In genomic region chr4:102223461-102223860, GRCh38 we compare ENCODE assay signal across 13 cellular contexts.
DNase-seq lines count a peak whose midpoint lies in the region; TF ChIP-seq lines count a peak whose summit lies in the region.
"Had no signal": no experiment of that assay in that cellular context is flagged by ENCODE, and none has a peak within 500 bp of the region (broad histone marks: within the 10 kb centered on the region; RNA-seq: fewer than 3 reads in every experiment).

No MANE protein-coding gene starts in this region.

- peak; percentile 97 for TF ChIP-seq EP300 in Ishikawa (IDR thresholded peaks at IDR 0.05; ENCODE audit: borderline replicate concordance)

- TF ChIP-seq RAD21 in Ishikawa (IDR thresholded peaks at IDR 0.05; ENCODE audit: low read depth) = peak; percentile 8; the same call in 1 of the 2 replicates

- peak; percentile 37 for DNase-seq in NCI-H1694 treated with DMSO at 0.1 percent for 48 hours (lab: John Stamatoyannopoulos, UW)
- DNase-seq in NCI-H1694 (lab: John Stamatoyannopoulos, UW) = no peak
- DNase-seq in NCI-H446 (lab: John Stamatoyannopoulos, UW) = peak; percentile 16 to 36
- DNase-seq in SIG-M5 treated with dmso at 0.1 percent for 504 hours (lab: John Stamatoyannopoulos, UW; ENCODE audit: unreplicated experiment) = no peak
- DNase-seq in EL = no peak
- DNase-seq: Caco-2; CD4-positive, CD25-positive, alpha-beta regulatory T cell; CD8-positive, alpha-beta T cell; DMS153; DND-41; GDM1; H9 had no signal

TF ChIP-seq in Ishikawa, 13 proteins besides CTCF, POLR2A, EP300 and RAD21:
- peak; percentile 93 for TF ChIP-seq TCF12 (IDR thresholded peaks at IDR 0.05; ENCODE audit: low read depth)
- TF ChIP-seq FOXM1 (IDR thresholded peaks at IDR 0.05; ENCODE audit: borderline replicate concordance, low read depth) = peak; percentile 94
- TF ChIP-seq REST (IDR thresholded peaks at IDR 0.05; ENCODE audit: low read depth) = no peak
- TF ChIP-seq TEAD4 (IDR thresholded peaks at IDR 0.05) = peak; percentile 81
- TF ChIP-seq MAX (IDR thresholded peaks at IDR 0.05) = peak; percentile 52; the same call in 1 of the 2 replicates
- TF ChIP-seq CEBPB (IDR thresholded peaks at IDR 0.05) = peak; percentile 39; the same call in 1 of the 2 replicates
- TF ChIP-seq ZBTB7A (IDR thresholded peaks at IDR 0.05; ENCODE audit: low read depth) = no peak
- no peak for TF ChIP-seq YY1 (IDR thresholded peaks at IDR 0.05; ENCODE audit: low read depth)
- TF ChIP-seq NFIC (IDR thresholded peaks at IDR 0.05) = peak; percentile 91
- no peak for TF ChIP-seq TAF1 (IDR thresholded peaks at IDR 0.05; ENCODE audit: low read depth)
TF ChIP-seq in Ishikawa: peak in this region for 6.

Comparison
In these comparisons a context has a peak if more than half of its experiments do, and no peak if none do; other contexts are left out.
1. DNase-seq: peak in NCI-H1694 treated with DMSO at 0.1 percent for 48 hours (single experiment) and NCI-H446 (2 of 2); none in NCI-H1694 (single experiment), SIG-M5 treated with dmso at 0.1 percent for 504 hours (single experiment) and EL (single experiment).